Comparison of ENCODE assay signal across 22 cellular contexts in the genomic region with DNA sequence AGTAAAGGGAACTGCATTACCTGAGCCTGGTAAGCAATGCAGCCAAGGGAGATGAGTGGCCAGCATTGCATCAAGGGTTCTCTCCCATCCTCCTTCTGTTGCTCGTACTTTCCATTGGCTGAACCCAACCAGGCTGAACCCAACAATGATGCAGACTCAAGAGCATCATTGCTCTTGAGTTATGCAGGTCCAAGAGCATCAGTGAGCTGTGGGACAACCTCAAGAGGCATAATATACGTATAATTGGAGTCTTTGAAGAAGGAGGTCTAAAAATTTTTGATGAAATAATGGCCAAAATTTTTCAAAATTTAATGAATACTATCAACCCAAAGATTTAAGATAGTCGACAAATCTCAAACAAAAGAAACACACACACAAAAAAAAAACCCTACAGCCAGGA.
"Had no signal": no experiment of that assay in that cellular context is flagged by ENCODE, and none has a peak within 500 bp of the region (broad histone marks: within the 10 kb centered on the region; RNA-seq: fewer than 3 reads in every experiment).

No MANE protein-coding gene starts in this region.

- H3K4me3 ChIP-seq: adrenal gland, cardiac muscle cell, gastroesophageal sphincter, mucosa of descending colon, pancreas, sigmoid colon, testis, vagina had no signal

- H3K36me3 ChIP-seq: adrenal gland, cardiac muscle cell, gastroesophageal sphincter, pancreas, sigmoid colon, vagina, WERI-Rb-1 had no signal

- H3K4me1 ChIP-seq: adrenal gland, gastroesophageal sphincter, pancreas, sigmoid colon, testis, vagina had no signal

- H3K27ac ChIP-seq: adrenal gland, cardiac muscle cell, gastroesophageal sphincter, pancreas, sigmoid colon, testis, vagina, WERI-Rb-1 had no signal

- H3K27me3 ChIP-seq: adrenal gland, cardiac muscle cell, gastroesophageal sphincter, pancreas, sigmoid colon, testis, vagina had no signal

- H3K9me3 ChIP-seq: pancreas, testis had no signal

- DNase-seq: activated CD4-positive, alpha-beta T cell treated with anti-CD3 and anti-CD28 coated beads, Interleukin-2, amount 50 U/mL, for 1 hour; activated CD4-positive, CD25-positive, alpha-beta regulatory T cell treated with anti-CD3 and anti-CD28 coated beads, Interleukin-2, amount 50 U/mL, for 72 hours; activated CD8-positive, alpha-beta T cell treated with anti-CD3 and anti-CD28 coated beads, Interleukin-2, amount 10 ng/mL, durations not matched to agents 7 days and 5 days; adrenal gland; effector CD4-positive, alpha-beta T cell; head of caudate nucleus; hypothalamus; left ventricle myocardium superior; mucosa of descending colon; nephron progenitor cell; pancreas; sigmoid colon; stimulated activated CD4-positive, alpha-beta T cell treated with anti-CD3 and anti-CD28 coated beads, Interleukin-2, amount 100 ng/mL, for 48 hours; stimulated activated CD8-positive, alpha-beta memory T cell treated with anti-CD3 and anti-CD28 coated beads, Interleukin-4, amount 100 ng/mL, for 48 hours; stimulated activated naive B cell treated with anti-CD40 and anti-IgM and Interleukin-4, amounts not matched to agents 10 μg/mL and 1 μg/mL and 100 μg/mL, for 72 hours; T-cell; testis; trophoblast cell; WERI-Rb-1 had no signal
